ENCODE assay signal across 1 cellular context in genomic region chr16:68492501-68493411, GRCh38.
TF ChIP-seq lines count a peak whose summit lies in the region.

No MANE protein-coding gene starts in this region.

TF ChIP-seq in H1, 55 proteins besides CTCF, POLR2A, EP300 and RAD21:
- TF ChIP-seq TAF7 (optimal IDR thresholded peaks at IDR 0.05; ENCODE audit: borderline replicate concordance, low read depth, low read length): no peak
- no peak for TF ChIP-seq BACH1 (IDR thresholded peaks at IDR 0.05; ENCODE audit: low read length)
- no peak for TF ChIP-seq SP1 (IDR thresholded peaks at IDR 0.05; ENCODE audit: low read depth, low read length)
- no peak for TF ChIP-seq SAP30 (IDR thresholded peaks at IDR 0.05; ENCODE audit: insufficient read depth, insufficient replicate concordance, low read length)
- TF ChIP-seq ATF2 (IDR thresholded peaks at IDR 0.05; ENCODE audit: low read length): no peak
- TF ChIP-seq USF2 (IDR thresholded peaks at IDR 0.05; ENCODE audit: low read length): no peak
- no peak for TF ChIP-seq RNF2 (IDR thresholded peaks at IDR 0.05; ENCODE audit: borderline replicate concordance, low read depth, low read length, missing control alignments, poor library complexity, severe bottlenecking)
- TF ChIP-seq BRCA1 (IDR thresholded peaks at IDR 0.05; ENCODE audit: low read depth, low read length): no peak
- TF ChIP-seq POU5F1 (IDR thresholded peaks at IDR 0.05; ENCODE audit: low read depth, low read length): no peak
- TF ChIP-seq KDM1A (IDR thresholded peaks at IDR 0.05; ENCODE audit: borderline replicate concordance, low read length): no peak
- no peak for TF ChIP-seq PHF8 (conservative IDR thresholded peaks at IDR 0.05; ENCODE audit: low read depth, low read length)
- no peak for TF ChIP-seq YY1 (IDR thresholded peaks at IDR 0.05; ENCODE audit: low read depth, low read length)
- no peak for TF ChIP-seq CBX8 (IDR thresholded peaks at IDR 0.05; ENCODE audit: borderline replicate concordance, low read depth, low read length)
- TF ChIP-seq NRF1 (IDR thresholded peaks at IDR 0.05; ENCODE audit: low read depth, low read length): no peak
